Comparison of ENCODE assay signal across 8 cellular contexts in the genomic region with DNA sequence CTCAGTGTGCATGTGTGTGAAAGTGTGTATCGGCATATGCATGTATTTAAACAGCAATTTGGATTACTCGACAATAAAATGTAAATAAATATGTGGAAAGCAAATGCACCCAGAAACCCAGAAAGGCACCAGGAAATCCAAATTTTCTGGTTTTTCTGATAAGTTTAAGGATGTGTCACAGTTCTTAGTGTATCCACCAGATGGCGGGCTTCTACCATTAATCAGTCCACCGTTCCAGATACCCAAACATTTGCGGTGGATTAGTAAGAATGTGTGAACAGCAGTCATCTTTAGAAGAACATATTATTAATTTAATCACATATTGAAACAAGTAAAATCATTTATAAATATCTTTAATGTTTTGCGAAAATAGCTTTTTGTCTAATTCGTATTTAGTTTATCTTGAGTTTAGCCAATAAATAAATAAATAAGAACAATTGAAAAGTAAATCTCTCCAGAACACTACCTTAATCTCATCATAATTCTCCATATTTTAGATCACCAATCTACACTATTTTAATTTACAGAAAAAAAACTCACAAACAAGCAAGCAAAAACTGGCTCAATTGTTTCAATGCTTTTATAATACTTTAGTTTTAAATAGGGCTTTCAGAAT.
DNase-seq lines count a peak whose midpoint lies in the region; ATAC-seq, FAIRE-seq and TF ChIP-seq lines count a peak whose summit lies in the region.

No MANE protein-coding gene starts in this region.

- no CpG with 5 or more reads among the region's 7 CpGs for WGBS in IMR-90 (ENCODE audit: extremely low coverage in 2 of 2, insufficient read length in 1 of 2), 2 experiments

- H2AFZ ChIP-seq in IMR-90 (replicated peaks; ENCODE audit: low read length, poor library complexity), result no peak overlapping the region

- intact Hi-C loops in IMR-90 (cut with micrococcal nuclease), result loop anchor here (1.0 to 10.0 kb wide), 9 partner anchors 145 to 1517 kb away; a partner anchor contains a TSS

- FAIRE-seq in frontal cortex (lab: Jason Lieb, UNC), result peak; percentile 98

- in situ Hi-C loops in IMR-90 (cut with MboI; ENCODE audit: low sequenced_read_pairs), result loop anchor here (5.0 kb wide), 2 partner anchors 295 to 1445 kb away; no protein-coding TSS in a partner anchor

- H3K36me3 Mint-ChIP-seq in progenitor cell of endocrine pancreas (ENCODE audit: insufficient read depth), result no peaks in the 10 kb centered on the region

- H3K27ac ChIP-seq in IMR-90 (ENCODE audit: insufficient read depth, low read length) (no peak overlapping the region), RWPE2 (ENCODE audit: poor library complexity, severe bottlenecking) (no peak overlapping the region)

- no peak overlapping the region for H2BK5ac ChIP-seq in IMR-90 (ENCODE audit: low read depth, low read length, poor library complexity, severe bottlenecking)

- no peaks in the 10 kb centered on the region for H4K20me1 ChIP-seq in IMR-90 (ENCODE audit: insufficient read depth, low read length)

- no peak overlapping the region for H4K5ac ChIP-seq in IMR-90 (ENCODE audit: low read depth, low read length)

- BruUV-seq in IMR-90 (replicated peaks; lab: Mats Ljungman, UMichigan), result no TSS peak

- no peaks in the 10 kb centered on the region for H3K9me3 Mint-ChIP-seq in progenitor cell of endocrine pancreas (ENCODE audit: low read depth)

- H3K79me1 ChIP-seq in IMR-90 (ENCODE audit: low read depth in 1 of 2, low read length in 2 of 2), result no peaks in the 10 kb centered on the region

- dilution Hi-C loops in IMR-90 (cut with HindIII; ENCODE audit: low sequenced_read_pairs, unreplicated experiment), result no loop called here

- no peak overlapping the region for H3K14ac ChIP-seq in IMR-90 (replicated peaks; ENCODE audit: low read depth, low read length)

- H3K27ac Mint-ChIP-seq in progenitor cell of endocrine pancreas, result no peak overlapping the region

- no peak overlapping the region for H3K56ac ChIP-seq in IMR-90 (ENCODE audit: extremely low read depth, insufficient read depth, low read length)

- H2BK120ac ChIP-seq in IMR-90 (ENCODE audit: low read depth, low read length), result peak overlapping the region; percentile 33; the same call in 1 of the 2 replicates

- POLR2A ChIA-PET in IMR-90 (lab: Charles Lee; ENCODE audit: unreplicated experiment), result no interaction called here

- H3K9me3 ChIP-seq in IMR-90 (ENCODE audit: control insufficient read depth, insufficient read depth, low read length), result 0 out of 2 replicates have a peak, but pooled peaks cover 1% of the 10 kb centered on the region
- no peaks in the 10 kb centered on the region for H3K9me3 ChIP-seq in RWPE2 (ENCODE audit: severe bottlenecking)

- no peak overlapping the region for H3K4me3 ChIP-seq in IMR-90 (ENCODE audit: insufficient read depth, low read depth, low read length)
- H3K4me3 ChIP-seq in RWPE2 (ENCODE audit: severe bottlenecking), result no peak overlapping the region

- TF ChIP-seq CTCF in IMR-90 (conservative IDR thresholded peaks at IDR 0.05; ENCODE audit: low read depth, low read length) (peak; percentile 86), RWPE2 (IDR thresholded peaks at IDR 0.05; ENCODE audit: poor library complexity, severe bottlenecking) (peak; percentile 88), progenitor cell of endocrine pancreas (IDR thresholded peaks at IDR 0.05; ENCODE audit: unreplicated experiment) (peak; percentile 90)

- H2AK5ac ChIP-seq in IMR-90 (ENCODE audit: low read depth, low read length), result no peak overlapping the region

- H3K36me3 ChIP-seq in IMR-90 (ENCODE audit: control insufficient read depth, insufficient read depth, low read length), result no peaks in the 10 kb centered on the region
- no peaks in the 10 kb centered on the region for H3K36me3 ChIP-seq in RWPE2 (ENCODE audit: low read depth)

- CTCF ChIA-PET in IMR-90 (lab: Yijun Ruan, JAX), result interaction anchor here (0.6 kb wide), 1 partner anchor 479 kb away, joined by 3 read pairs; no protein-coding TSS in a partner anchor

- no peaks in the 10 kb centered on the region for H3K27me3 ChIP-seq in IMR-90 (ENCODE audit: control insufficient read depth, insufficient read depth, low read length)
- H3K27me3 ChIP-seq in RWPE2 (ENCODE audit: insufficient read depth, poor library complexity, severe bottlenecking), result no peaks in the 10 kb centered on the region

- no peaks in the 10 kb centered on the region for H3K27me3 Mint-ChIP-seq in progenitor cell of endocrine pancreas

- H3K4me1 ChIP-seq in IMR-90 (ENCODE audit: control insufficient read depth, insufficient read depth, low read length) (no peaks in the 10 kb centered on the region), RWPE2 (ENCODE audit: insufficient read depth, poor library complexity, severe bottlenecking) (no peaks in the 10 kb centered on the region)

- peaks cover 8% of the 10 kb centered on the region for H3K4me1 Mint-ChIP-seq in progenitor cell of endocrine pancreas (ENCODE audit: low read depth)

- no peak overlapping the region for H3K23ac ChIP-seq in IMR-90 (ENCODE audit: low read depth, low read length)

- H4K8ac ChIP-seq in IMR-90 (ENCODE audit: low read depth in 2 of 2, low read length in 2 of 2), result no peak overlapping the region

- 0 out of 2 replicates have a peak, but pooled peaks have one; percentile 32 for TF ChIP-seq POLR2A in IMR-90 (IDR thresholded peaks at IDR 0.05; ENCODE audit: low read depth, low read length)

- H2BK20ac ChIP-seq in IMR-90 (ENCODE audit: low read depth, low read length), result no peak overlapping the region

- H3K4me2 ChIP-seq in IMR-90 (ENCODE audit: low read depth, low read length), result no peak overlapping the region

- ATAC-seq in GM21515 (IDR thresholded peaks at IDR 0.05; ENCODE audit: unreplicated experiment), result peak; percentile 90
- peak; percentile 95 for ATAC-seq in IMR-90 (ENCODE audit: low read depth)
- peak; percentile 69 for ATAC-seq in RWPE2 (ENCODE audit: low read depth)
- ATAC-seq in HG02970 (IDR thresholded peaks at IDR 0.05; ENCODE audit: low FRiP score, unreplicated experiment), result no peak

- no peak overlapping the region for H3K4me3 Mint-ChIP-seq in progenitor cell of endocrine pancreas (ENCODE audit: low read depth)

- H3K4ac ChIP-seq in IMR-90 (ENCODE audit: low read depth, low read length), result no peak overlapping the region

- no peak overlapping the region for H2BK15ac ChIP-seq in IMR-90 (ENCODE audit: low read depth, low read length)

- no peak overlapping the region for H4K91ac ChIP-seq in IMR-90 (ENCODE audit: insufficient read depth, low read depth, low read length)

- H3K18ac ChIP-seq in IMR-90 (ENCODE audit: low read depth, low read length), result no peak overlapping the region

- H3K9me1 ChIP-seq in IMR-90 (ENCODE audit: insufficient read depth, low read length), result no peaks in the 10 kb centered on the region

- H2AK9ac ChIP-seq in IMR-90 (replicated peaks; ENCODE audit: low read depth, low read length, poor library complexity), result no peak overlapping the region

- DNase-seq in EH (ENCODE audit: low read depth) (peak; percentile 71), IMR-90 (peak; percentile 78), RWPE2 (ENCODE audit: low spot score) (no peak), frontal cortex (ENCODE audit: low spot score in 2 of 2) (peak; percentile 33 to 46), progenitor cell of endocrine pancreas (ENCODE audit: low spot score, unreplicated experiment) (peak; percentile 41)
- peak; percentile 25 for DNase-seq in activated gamma-delta T cell treated with anti-CD3 and anti-CD28 coated beads, Interleukin-2, amount 50 U/mL, for 16 hours (ENCODE audit: low read depth)

- TF ChIP-seq RAD21 in IMR-90 (IDR thresholded peaks at IDR 0.05; ENCODE audit: low read length), result peak; percentile 94

- no peak overlapping the region for H3K9ac ChIP-seq in IMR-90 (ENCODE audit: low read depth, low read length)

TF ChIP-seq in IMR-90, 13 proteins besides CTCF, POLR2A, EP300 and RAD21:
- TF ChIP-seq SMC3 (IDR thresholded peaks at IDR 0.05; ENCODE audit: low read depth, low read length) (peak; percentile 98), BHLHE40 (IDR thresholded peaks at IDR 0.05; ENCODE audit: low read depth, low read length) (no peak), MAFK (IDR thresholded peaks at IDR 0.05; ENCODE audit: low read depth, low read length) (no peak), MAZ (IDR thresholded peaks at IDR 0.05; ENCODE audit: borderline replicate concordance, low read depth, low read length) (no peak), CEBPB (IDR thresholded peaks at IDR 0.05; ENCODE audit: low read depth, low read length) (no peak), CHD1 (IDR thresholded peaks at IDR 0.05; ENCODE audit: low read depth, low read length) (no peak), FOS (IDR thresholded peaks at IDR 0.05; ENCODE audit: low read depth, low read length) (no peak)
- TF ChIP-seq, protein P1, sequence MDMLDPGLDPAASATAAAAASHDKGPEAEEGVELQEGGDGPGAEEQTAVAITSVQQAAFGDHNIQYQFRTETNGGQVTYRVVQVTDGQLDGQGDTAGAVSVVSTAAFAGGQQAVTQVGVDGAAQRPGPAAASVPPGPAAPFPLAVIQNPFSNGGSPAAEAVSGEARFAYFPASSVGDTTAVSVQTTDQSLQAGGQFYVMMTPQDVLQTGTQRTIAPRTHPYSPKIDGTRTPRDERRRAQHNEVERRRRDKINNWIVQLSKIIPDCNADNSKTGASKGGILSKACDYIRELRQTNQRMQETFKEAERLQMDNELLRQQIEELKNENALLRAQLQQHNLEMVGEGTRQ (IDR thresholded peaks at IDR 0.05; ENCODE audit: low read depth, low read length), result no peak
